8 cellular contexts compared by ENCODE assay signal in genomic region chr12:56160894-56161667, GRCh38. TPM values are rescaled to one million over a fixed set of nuclear protein-coding genes. Genes with fewer than 3 reads are reported as not detected.
A peak's percentile ranks its signal among the peaks of the same experiment; 100 is the strongest.
DNase-seq lines count a peak whose midpoint lies in the region; ATAC-seq and TF ChIP-seq lines count a peak whose summit lies in the region.

No MANE protein-coding gene starts in this region.

- peaks cover 65% of the 10 kb centered on the region for H3K36me3 ChIP-seq in adipocyte (ENCODE audit: control insufficient read depth, insufficient read depth, low read length, severe bottlenecking)
- H3K36me3 ChIP-seq in left lung, result peaks cover 0 to 68% of the 10 kb centered on the region in 2 donors
- peaks cover 42% of the 10 kb centered on the region for H3K36me3 ChIP-seq in thoracic aorta

- peak overlapping the region; percentile 98 for H3K4me3 ChIP-seq in adipocyte (ENCODE audit: low read length)
- H3K4me3 ChIP-seq in left lung, result peak overlapping the region; percentile 47 to 88
- H3K4me3 ChIP-seq in thoracic aorta, result peak overlapping the region; percentile 81

- peak overlapping the region; percentile 100 for H3K4me3 Mint-ChIP-seq in activated CD4-positive, alpha-beta T cell treated with anti-CD3 and anti-CD28 coated beads, Interleukin-2, amount 10 ng/mL, durations not matched to agents 24 days and 14 days

- H3K27ac Mint-ChIP-seq in activated CD4-positive, alpha-beta T cell treated with anti-CD3 and anti-CD28 coated beads, Interleukin-2, amount 10 ng/mL, durations not matched to agents 24 days and 14 days, result peak overlapping the region; percentile 94

- DNase-seq in activated CD4-positive, alpha-beta T cell treated with anti-CD3 and anti-CD28 coated beads, Interleukin-2, amount 10 ng/mL, durations not matched to agents 24 days and 14 days, result no peak
- DNase-seq in activated CD4-positive, alpha-beta T cell treated with anti-CD3 and anti-CD28 coated beads, Interleukin-2, amount 50 U/mL, for 1 hour, result no peak
- DNase-seq in adipocyte (ENCODE audit: low read depth) (no peak), left lung (no peak), thoracic aorta (ENCODE audit: low spot score) (no peak), HPDE6-E6E7 (ENCODE audit: extremely low spot score) (no peak), NCI-H128 (lab: John Stamatoyannopoulos, UW; ENCODE audit: unreplicated experiment) (no peak)

- H3K4me1 Mint-ChIP-seq in activated CD4-positive, alpha-beta T cell treated with anti-CD3 and anti-CD28 coated beads, Interleukin-2, amount 10 ng/mL, durations not matched to agents 24 days and 14 days, result peaks cover 37% of the 10 kb centered on the region

- no peaks in the 10 kb centered on the region for H3K9me3 ChIP-seq in adipocyte (ENCODE audit: control insufficient read depth, low read length)
- H3K9me3 ChIP-seq in left lung, result no peaks in the 10 kb centered on the region
- no peaks in the 10 kb centered on the region for H3K9me3 ChIP-seq in thoracic aorta

- H3K27me3 ChIP-seq in adipocyte (replicated peaks; ENCODE audit: control insufficient read depth, insufficient read depth, low read length) (no peaks in the 10 kb centered on the region), left lung (no peaks in the 10 kb centered on the region), thoracic aorta (replicated peaks; ENCODE audit: insufficient read depth) (no peaks in the 10 kb centered on the region)

- TF ChIP-seq CTCF in left lung (IDR thresholded peaks at IDR 0.05) (no peak), thoracic aorta (IDR thresholded peaks at IDR 0.05) (no peak)

- H3K36me3 Mint-ChIP-seq in activated CD4-positive, alpha-beta T cell treated with anti-CD3 and anti-CD28 coated beads, Interleukin-2, amount 10 ng/mL, durations not matched to agents 24 days and 14 days (ENCODE audit: low read depth), result peaks cover 69% of the 10 kb centered on the region

- H3K9me3 Mint-ChIP-seq in activated CD4-positive, alpha-beta T cell treated with anti-CD3 and anti-CD28 coated beads, Interleukin-2, amount 10 ng/mL, durations not matched to agents 24 days and 14 days, result no peaks in the 10 kb centered on the region

- H3K9ac ChIP-seq in adipocyte (ENCODE audit: low read length), result peak overlapping the region; percentile 100

- H3K27me3 Mint-ChIP-seq in activated CD4-positive, alpha-beta T cell treated with anti-CD3 and anti-CD28 coated beads, Interleukin-2, amount 10 ng/mL, durations not matched to agents 24 days and 14 days, result no peaks in the 10 kb centered on the region

- peaks cover 31% of the 10 kb centered on the region for H3K4me1 ChIP-seq in adipocyte (ENCODE audit: control insufficient read depth, insufficient read depth, low read length)
- peaks cover 21 to 45% of the 10 kb centered on the region in 2 donors for H3K4me1 ChIP-seq in left lung
- H3K4me1 ChIP-seq in thoracic aorta (ENCODE audit: control insufficient read depth in 1 of 2, low read depth in 2 of 2), result peaks cover 17 to 44% of the 10 kb centered on the region in 2 donors

- H3K27ac ChIP-seq in left lung (peak overlapping the region; percentile 94 to 97), thoracic aorta (peak overlapping the region; percentile 90 to 92)

- ATAC-seq in left lung (no peak), thoracic aorta (ENCODE audit: insufficient number of reproducible peaks, low FRiP score, low read depth) (no peak), HG03175 (IDR thresholded peaks at IDR 0.05; ENCODE audit: unreplicated experiment) (no peak)

- intact Hi-C loops in activated CD4-positive, alpha-beta T cell treated with anti-CD3 and anti-CD28 coated beads, Interleukin-2, amount 10 ng/mL, durations not matched to agents 24 days and 14 days (cut with micrococcal nuclease), result loop anchor here (1.0 to 2.0 kb wide), 2 partner anchors 9 to 28 kb away; partner anchors contain the start of genes MYL6B and SMARCC2
- intact Hi-C loops in left lung (cut with DNase I), result no loop called here

RNA-seq across cellular contexts. Expression of gene MYL6, which starts 2.9 kb away (rescaled TPM):
- total RNA-seq in activated CD4-positive, alpha-beta T cell treated with anti-CD3 and anti-CD28 coated beads, Interleukin-2, amount 10 ng/mL, durations not matched to agents 24 days and 14 days, result 717 and 752 TPM in 2 replicates
- total RNA-seq in left lung (1,000 to 10,000 TPM; 1,768 to 1,773 TPM), thoracic aorta (1,000 to 10,000 TPM; 1,762 to 3,064 TPM)

RNA-seq across cellular contexts. Expression of gene MYL6B, which starts 8.7 kb away (rescaled TPM):
- 63.3 and 68.9 TPM in 2 replicates for total RNA-seq in activated CD4-positive, alpha-beta T cell treated with anti-CD3 and anti-CD28 coated beads, Interleukin-2, amount 10 ng/mL, durations not matched to agents 24 days and 14 days
- total RNA-seq in left lung (10 to 100 TPM; 32.6 to 43.1 TPM), thoracic aorta (10 to 100 TPM; 17.1 to 19.1 TPM)

RNA-seq across cellular contexts. Expression of gene SMARCC2, which starts 28.2 kb away (rescaled TPM):
- total RNA-seq in activated CD4-positive, alpha-beta T cell treated with anti-CD3 and anti-CD28 coated beads, Interleukin-2, amount 10 ng/mL, durations not matched to agents 24 days and 14 days, result 127 and 130 TPM in 2 replicates
- 10 to 100 TPM; 84.3 to 84.9 TPM for total RNA-seq in left lung
- total RNA-seq in thoracic aorta, result 100 to 1,000 TPM in 1 of 2 donors, 10 to 100 TPM in 1; 68.6 to 109 TPM

RNA-seq across cellular contexts. Expression of gene ESYT1, which starts 33.0 kb away (rescaled TPM):
- total RNA-seq in activated CD4-positive, alpha-beta T cell treated with anti-CD3 and anti-CD28 coated beads, Interleukin-2, amount 10 ng/mL, durations not matched to agents 24 days and 14 days, result 155 and 158 TPM in 2 replicates
- total RNA-seq in left lung (100 to 1,000 TPM; 102 to 116 TPM), thoracic aorta (100 to 1,000 TPM; 113 to 128 TPM)

RNA-seq across cellular contexts. Expression of gene ZC3H10, which starts 43.0 kb away (rescaled TPM):
- total RNA-seq in activated CD4-positive, alpha-beta T cell treated with anti-CD3 and anti-CD28 coated beads, Interleukin-2, amount 10 ng/mL, durations not matched to agents 24 days and 14 days, result 8.9 and 11.2 TPM in 2 replicates
- total RNA-seq in left lung, result 1 to 10 TPM; 6.0 to 8.7 TPM
- 1 to 10 TPM; 4.1 to 7.1 TPM for total RNA-seq in thoracic aorta
